ENCODE assay signal across 28 cellular contexts in the genomic region with DNA sequence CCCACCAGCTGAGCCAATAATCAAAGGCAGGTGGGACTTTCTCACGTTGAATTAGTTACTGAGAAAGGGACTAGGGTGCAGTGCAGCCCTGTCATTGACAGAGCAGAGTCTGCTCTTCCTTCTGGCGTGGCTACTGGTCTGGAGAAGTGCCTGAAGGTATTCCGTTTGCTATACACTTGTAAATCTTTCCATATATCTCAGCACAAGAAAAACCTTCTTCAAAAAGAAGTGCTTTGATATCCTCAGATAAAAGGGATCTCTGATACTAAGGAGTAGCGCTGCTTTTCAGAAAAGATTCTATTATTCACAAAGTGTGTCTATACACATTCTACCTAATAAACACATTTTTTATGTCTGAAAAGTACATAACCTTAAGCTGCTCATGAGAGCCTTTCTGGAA.
"Had no signal": no experiment of that assay in that cellular context is flagged by ENCODE, and none has a peak within 500 bp of the region (broad histone marks: within the 10 kb centered on the region; RNA-seq: fewer than 3 reads in every experiment).

No MANE protein-coding gene starts in this region.

- H3K9me3 Mint-ChIP-seq: stimulated activated naive CD8-positive, alpha-beta T cell treated with anti-CD3 and anti-CD28 coated beads, Interleukin-15, amount 100 ng/mL, for 72 hours; type B pancreatic cell had no signal

- H3K27ac Mint-ChIP-seq: stimulated activated effector memory CD8-positive, alpha-beta T cell treated with anti-CD3 and anti-CD28 coated beads, Interleukin-12 subunit alpha, Interleukin-12 subunit beta, amount 100 ng/mL, for 72 hours; stimulated activated memory B cell treated with anti-CD40 and anti-IgM and Interleukin-4, amounts not matched to agents 10 μg/mL and 1 μg/mL and 100 μg/mL, for 72 hours; stimulated activated naive B cell treated with anti-CD40 and anti-IgM and Interleukin-4, amounts not matched to agents 10 μg/mL and 1 μg/mL and 100 μg/mL, for 72 hours; stimulated activated naive CD8-positive, alpha-beta T cell treated with anti-CD3 and anti-CD28 coated beads, Interleukin-15, amount 100 ng/mL, for 72 hours; stimulated activated naive CD8-positive, alpha-beta T cell treated with anti-CD3 and anti-CD28 coated beads, Interleukin-15, Interleukin-2, amounts not matched to agents 100 ng/mL and 50 ng/mL, for 24 hours; type B pancreatic cell had no signal

- FAIRE-seq: urothelium cell line had no signal

- H3K27me3 Mint-ChIP-seq: type B pancreatic cell had no signal

- H3K4me3 Mint-ChIP-seq: stimulated activated effector memory CD8-positive, alpha-beta T cell treated with anti-CD3 and anti-CD28 coated beads, Interleukin-12 subunit alpha, Interleukin-12 subunit beta, amount 100 ng/mL, for 72 hours; stimulated activated memory B cell treated with anti-CD40 and anti-IgM and Interleukin-4, amounts not matched to agents 10 μg/mL and 1 μg/mL and 100 μg/mL, for 72 hours; stimulated activated naive B cell treated with anti-CD40 and anti-IgM and Interleukin-4, amounts not matched to agents 10 μg/mL and 1 μg/mL and 100 μg/mL, for 72 hours; stimulated activated naive CD8-positive, alpha-beta T cell treated with anti-CD3 and anti-CD28 coated beads, Interleukin-15, amount 100 ng/mL, for 72 hours; stimulated activated naive CD8-positive, alpha-beta T cell treated with anti-CD3 and anti-CD28 coated beads, Interleukin-15, Interleukin-2, amounts not matched to agents 100 ng/mL and 50 ng/mL, for 24 hours; type B pancreatic cell had no signal

- H3K4me3 ChIP-seq: stomach, suprapubic skin, testis, thoracic aorta, thyroid gland, tibial artery, tibial nerve, transverse colon, upper lobe of left lung, upper lobe of right lung, uterus, vagina had no signal

- H3K27me3 ChIP-seq: stomach, suprapubic skin, testis, thyroid gland, tibial artery, tibial nerve, transverse colon, upper lobe of left lung, upper lobe of right lung, uterus, vagina had no signal

- H3K27ac ChIP-seq: stomach, suprapubic skin, testis, thoracic aorta, thyroid gland, tibial artery, tibial nerve, transverse colon, upper lobe of left lung, upper lobe of right lung, uterus, vagina had no signal

- H3K36me3 Mint-ChIP-seq: stimulated activated effector memory CD8-positive, alpha-beta T cell treated with anti-CD3 and anti-CD28 coated beads, Interleukin-12 subunit alpha, Interleukin-12 subunit beta, amount 100 ng/mL, for 72 hours; stimulated activated naive B cell treated with anti-CD40 and anti-IgM and Interleukin-4, amounts not matched to agents 10 μg/mL and 1 μg/mL and 100 μg/mL, for 72 hours; type B pancreatic cell had no signal

- DNase-seq: stimulated activated CD4-positive, alpha-beta T cell treated with anti-CD3 and anti-CD28 coated beads, Interleukin-2, amount 100 ng/mL, for 48 hours; stimulated activated CD4-positive, alpha-beta T cell treated with anti-CD3 and anti-CD28 coated beads, Interleukin-4, amount 100 ng/mL, for 1 hour; stimulated activated CD4-positive, alpha-beta T cell treated with anti-CD3 and anti-CD28 coated beads, Interleukin-4, amount 100 ng/mL, for 24 hours; stimulated activated CD4-positive, alpha-beta T cell treated with anti-CD3 and anti-CD28 coated beads, Interleukin-4, amount 100 ng/mL, for 4 hours; stimulated activated CD8-positive, alpha-beta memory T cell treated with anti-CD3 and anti-CD28 coated beads, Interleukin-4, amount 100 ng/mL, for 48 hours; stimulated activated naive B cell treated with anti-CD40 and anti-IgM and Interleukin-4, amounts not matched to agents 10 μg/mL and 1 μg/mL and 100 μg/mL, for 72 hours; stimulated activated naive CD4-positive, alpha-beta T cell; stimulated activated naive CD4-positive, alpha-beta T cell treated with Interleukin-2 at 50 U/mL for 16 hours; stimulated activated naive CD8-positive, alpha-beta T cell treated with anti-CD3 and anti-CD28 coated beads, Interleukin-15, amount 100 ng/mL, for 72 hours; stimulated activated naive CD8-positive, alpha-beta T cell treated with anti-CD3 and anti-CD28 coated beads, Interleukin-15, Interleukin-2, amounts not matched to agents 100 U/mL and 50 U/mL, for 24 hours; stomach; testis; thyroid gland; tibial artery; transverse colon; trophoblast cell; upper lobe of left lung; upper lobe of right lung; uterus had no signal

- H3K9me3 ChIP-seq: suprapubic skin, testis, thoracic aorta, thyroid gland, tibial artery, tibial nerve, transverse colon, upper lobe of left lung, upper lobe of right lung, uterus, vagina had no signal

- H3K4me1 Mint-ChIP-seq: stimulated activated memory B cell treated with anti-CD40 and anti-IgM and Interleukin-4, amounts not matched to agents 10 μg/mL and 1 μg/mL and 100 μg/mL, for 72 hours; stimulated activated naive B cell treated with anti-CD40 and anti-IgM and Interleukin-4, amounts not matched to agents 10 μg/mL and 1 μg/mL and 100 μg/mL, for 72 hours; stimulated activated naive CD8-positive, alpha-beta T cell treated with anti-CD3 and anti-CD28 coated beads, Interleukin-15, amount 100 ng/mL, for 72 hours had no signal

- H3K4me1 ChIP-seq: stomach, suprapubic skin, testis, thyroid gland, tibial artery, tibial nerve, transverse colon, upper lobe of right lung, uterus, vagina had no signal

- H3K36me3 ChIP-seq: stomach, suprapubic skin, thoracic aorta, thyroid gland, tibial artery, tibial nerve, transverse colon, upper lobe of left lung, upper lobe of right lung, uterus, vagina had no signal
